ENCODE assay signal across 1 cellular context in genomic region chr22:29545053-29545452, GRCh38.
A peak's percentile ranks its signal among the peaks of the same experiment; 100 is the strongest.
TF ChIP-seq lines count a peak whose summit lies in the region.
"Not testable (repeated sequence)": the region's sequence is repeated elsewhere in the genome, so short reads cannot be mapped to it uniquely, and the experiment has no call there.

No MANE protein-coding gene starts in this region.

TF ChIP-seq in K562, 482 proteins besides CTCF, POLR2A, EP300 and RAD21:
- TF ChIP-seq ATF3 (IDR thresholded peaks at IDR 0.05) (peak; percentile 60), CEBPG (CRISPR knock-in tag; IDR thresholded peaks at IDR 0.05) (peak; percentile 46; the same call in 1 of the 2 replicates), CEBPG (tag; conservative IDR thresholded peaks at IDR 0.05 in 1 of 2, IDR thresholded peaks at IDR 0.05 in 1 of 2) (peak in 1 of 2 experiments; percentile 74; a peak in 2 of 4 replicates), CEBPB (tag; IDR thresholded peaks at IDR 0.05) (0 out of 2 replicates have a peak, but pooled peaks have one; percentile 13)
- TF ChIP-seq ATF3 (CRISPR knock-in tag; conservative IDR thresholded peaks at IDR 0.05): not testable (repeated sequence)
